9 cellular contexts compared by ENCODE assay signal in genomic region chr9:41073471-41074243, GRCh38. TPM values are rescaled to one million over a fixed set of nuclear protein-coding genes. Genes with fewer than 3 reads are reported as not detected.
DNase-seq lines count a peak whose midpoint lies in the region; ATAC-seq and TF ChIP-seq lines count a peak whose summit lies in the region.
"Not testable (repeated sequence)": the region's sequence is repeated elsewhere in the genome, so short reads cannot be mapped to it uniquely, and the experiment has no call there.
"Had no signal": no experiment of that assay in that cellular context is flagged by ENCODE, and none has a peak within 500 bp of the region (broad histone marks: within the 10 kb centered on the region; RNA-seq: fewer than 3 reads in every experiment).

No MANE protein-coding gene starts in this region.

- H3K27me3 ChIP-seq in IMR-90 (ENCODE audit: control insufficient read depth, insufficient read depth, low read length); vagina: not testable (repeated sequence)
- peaks cover 30% of the 10 kb centered on the region for H3K27me3 ChIP-seq in gastroesophageal sphincter

- H3K27me3 Mint-ChIP-seq in activated T-cell treated with anti-CD3 and anti-CD28 coated beads, Interleukin-2, amount 50 U/mL, for 4 hours (ENCODE audit: low read depth) = peaks cover 37% of the 10 kb centered on the region
- H3K27me3 Mint-ChIP-seq in mesothelial cell of epicardium (ENCODE audit: low read depth) = peaks cover 57% of the 10 kb centered on the region

- not testable (repeated sequence) for H2BK20ac ChIP-seq in IMR-90 (ENCODE audit: low read depth, low read length)

- H3K9ac ChIP-seq in IMR-90 (ENCODE audit: low read depth, low read length) = peak overlapping the region; percentile 72

- H3K9me3 Mint-ChIP-seq in activated T-cell treated with anti-CD3 and anti-CD28 coated beads, Interleukin-2, amount 50 U/mL, for 4 hours; mesothelial cell of epicardium: not testable (repeated sequence)

- not testable (repeated sequence) for TF ChIP-seq CTCF in GM10248 (IDR thresholded peaks at IDR 0.05; ENCODE audit: control extremely low read depth, extremely low read depth, low read depth, missing control alignments); IMR-90 (conservative IDR thresholded peaks at IDR 0.05; ENCODE audit: low read depth, low read length); choroid plexus epithelial cell (conservative IDR thresholded peaks at IDR 0.05; ENCODE audit: low read depth, low read length); gastroesophageal sphincter (IDR thresholded peaks at IDR 0.05); mesothelial cell of epicardium (IDR thresholded peaks at IDR 0.05; ENCODE audit: unreplicated experiment); vagina (IDR thresholded peaks at IDR 0.05)

- H2BK15ac ChIP-seq in IMR-90 (ENCODE audit: low read depth, low read length) = not testable (repeated sequence)

- peak; percentile 1 for ATAC-seq in IMR-90 (ENCODE audit: low read depth)
- peak in 1 of 2 donors; percentile 19 for ATAC-seq in activated T-cell treated with anti-CD3 and anti-CD28 coated beads, Interleukin-2, amount 50 U/mL, for 4 hours
- not testable (repeated sequence) for ATAC-seq in gastroesophageal sphincter
- peak; percentile 13 for ATAC-seq in sciatic nerve

- peak overlapping the region; percentile 12; the same call in 1 of the 2 replicates for H4K5ac ChIP-seq in IMR-90 (ENCODE audit: low read depth, low read length)

- not testable (repeated sequence) for H2BK120ac ChIP-seq in IMR-90 (ENCODE audit: low read depth, low read length)

- not testable (repeated sequence) for H2AK9ac ChIP-seq in IMR-90 (replicated peaks; ENCODE audit: low read depth, low read length, poor library complexity)

- H3K27ac ChIP-seq in IMR-90 (ENCODE audit: insufficient read depth, low read length) (peak overlapping the region; percentile 55), gastroesophageal sphincter (peak overlapping the region in 3 of 4 donors; percentile 66 to 80 (median 73))
- not testable (repeated sequence) for H3K27ac ChIP-seq in vagina

- not testable (repeated sequence) for TF ChIP-seq POLR2A in IMR-90 (IDR thresholded peaks at IDR 0.05; ENCODE audit: low read depth, low read length); gastroesophageal sphincter (IDR thresholded peaks at IDR 0.05); vagina (IDR thresholded peaks at IDR 0.05)

- POLR2A ChIA-PET in GM10248 (lab: Yijun Ruan, JAX); IMR-90 (lab: Charles Lee; ENCODE audit: unreplicated experiment): not testable (repeated sequence)

- intact Hi-C loops in IMR-90 (cut with micrococcal nuclease); sciatic nerve (cut with DNase I); vagina (cut with DNase I): not testable (repeated sequence)

- not testable (repeated sequence) for BruUV-seq in IMR-90 (replicated peaks; lab: Mats Ljungman, UMichigan)

- H2AFZ ChIP-seq in IMR-90 (replicated peaks; ENCODE audit: low read length, poor library complexity) = not testable (repeated sequence)

- peak overlapping the region; percentile 35; the same call in 1 of the 2 replicates for H3K23ac ChIP-seq in IMR-90 (ENCODE audit: low read depth, low read length)

- peak overlapping the region; percentile 56 for H3K4ac ChIP-seq in IMR-90 (ENCODE audit: low read depth, low read length)

- peak overlapping the region; percentile 64 for H3K4me3 ChIP-seq in IMR-90 (ENCODE audit: insufficient read depth, low read depth, low read length)
- peak overlapping the region; percentile 73 for H3K4me3 ChIP-seq in choroid plexus epithelial cell (ENCODE audit: low read depth, low read length)
- H3K4me3 ChIP-seq in gastroesophageal sphincter = peak overlapping the region; percentile 21 to 66
- peak overlapping the region; percentile 53 to 56 for H3K4me3 ChIP-seq in vagina

- H4K8ac ChIP-seq in IMR-90 (ENCODE audit: low read depth in 2 of 2, low read length in 2 of 2) = peak overlapping the region in 1 of 2 experiments; percentile 0; a peak in 2 of 4 replicates

- H3K4me1 ChIP-seq in IMR-90 (ENCODE audit: control insufficient read depth, insufficient read depth, low read length); vagina: not testable (repeated sequence)
- H3K4me1 ChIP-seq in gastroesophageal sphincter = peaks cover 0 to 18% (median 0%) of the 10 kb centered on the region in 3 donors

- not testable (repeated sequence) for TF ChIP-seq EP300 in gastroesophageal sphincter (IDR thresholded peaks at IDR 0.05)

- H3K36me3 Mint-ChIP-seq in activated T-cell treated with anti-CD3 and anti-CD28 coated beads, Interleukin-2, amount 50 U/mL, for 4 hours (ENCODE audit: insufficient read depth); mesothelial cell of epicardium: not testable (repeated sequence)

- DNase-seq in GM10248 (ENCODE audit: extremely low spot score) = peak; percentile 0
- peak; percentile 33 for DNase-seq in IMR-90
- not testable (repeated sequence) for DNase-seq in activated T-cell treated with anti-CD3 and anti-CD28 coated beads, Interleukin-2, amount 50 U/mL, for 4 hours; mesothelial cell of epicardium (ENCODE audit: low spot score in 2 of 2, unreplicated experiment in 2 of 2); vagina (ENCODE audit: extremely low spot score in 2 of 2)
- peak; percentile 38 for DNase-seq in choroid plexus epithelial cell (ENCODE audit: low read depth)
- DNase-seq in sciatic nerve (ENCODE audit: low spot score) = peak; percentile 55

- H3K56ac ChIP-seq in IMR-90 (ENCODE audit: extremely low read depth, insufficient read depth, low read length) = peak overlapping the region; percentile 10; the same call in 1 of the 2 replicates

- not testable (repeated sequence) for H3K27ac Mint-ChIP-seq in mesothelial cell of epicardium

- H3K18ac ChIP-seq in IMR-90 (ENCODE audit: low read depth, low read length) = peak overlapping the region; percentile 42; the same call in 1 of the 2 replicates

- H3K79me1 ChIP-seq in IMR-90 (ENCODE audit: low read depth in 1 of 2, low read length in 2 of 2) = not testable (repeated sequence)

- not testable (repeated sequence) for H4K91ac ChIP-seq in IMR-90 (ENCODE audit: insufficient read depth, low read depth, low read length)

- in situ Hi-C loops in IMR-90 (cut with MboI; ENCODE audit: low sequenced_read_pairs) = not testable (repeated sequence)

- peak overlapping the region; percentile 34 for H3K4me3 Mint-ChIP-seq in activated T-cell treated with anti-CD3 and anti-CD28 coated beads, Interleukin-2, amount 50 U/mL, for 4 hours
- H3K4me3 Mint-ChIP-seq in mesothelial cell of epicardium = peak overlapping the region; percentile 46

- H4K20me1 ChIP-seq in IMR-90 (ENCODE audit: insufficient read depth, low read length) = not testable (repeated sequence)

- H3K36me3 ChIP-seq in IMR-90 (ENCODE audit: control insufficient read depth, insufficient read depth, low read length); gastroesophageal sphincter; vagina: not testable (repeated sequence)

- not testable (repeated sequence) for H3K9me3 ChIP-seq in IMR-90 (ENCODE audit: control insufficient read depth, insufficient read depth, low read length); gastroesophageal sphincter; vagina

- peak overlapping the region; percentile 87 for H2BK5ac ChIP-seq in IMR-90 (ENCODE audit: low read depth, low read length, poor library complexity, severe bottlenecking)

- H3K4me2 ChIP-seq in IMR-90 (ENCODE audit: low read depth, low read length) = peak overlapping the region; percentile 98

- dilution Hi-C loops in IMR-90 (cut with HindIII; ENCODE audit: low sequenced_read_pairs, unreplicated experiment) = not testable (repeated sequence)

- H3K4me1 Mint-ChIP-seq in activated T-cell treated with anti-CD3 and anti-CD28 coated beads, Interleukin-2, amount 50 U/mL, for 4 hours (ENCODE audit: low read depth); mesothelial cell of epicardium: not testable (repeated sequence)

- 28% methylated on average over 11 of the region's 39 CpGs; no CpG with 5 or more reads in 1 of the 2 experiments for WGBS in IMR-90 (ENCODE audit: extremely low coverage in 2 of 2, insufficient read length in 1 of 2), 2 experiments
- 16 to 24% methylated on average over 25 to 29 of the region's 39 CpGs for WGBS in gastroesophageal sphincter (ENCODE audit: low coverage in 1 of 2), 2 donors

- TF ChIP-seq RAD21 in IMR-90 (IDR thresholded peaks at IDR 0.05; ENCODE audit: low read length) = not testable (repeated sequence)

- CTCF ChIA-PET in GM10248 (lab: Yijun Ruan, JAX); IMR-90 (lab: Yijun Ruan, JAX): not testable (repeated sequence)

- peak overlapping the region; percentile 35; the same call in 1 of the 2 replicates for H2AK5ac ChIP-seq in IMR-90 (ENCODE audit: low read depth, low read length)

- not testable (repeated sequence) for H3K9me1 ChIP-seq in IMR-90 (ENCODE audit: insufficient read depth, low read length)

- peak overlapping the region; percentile 15; the same call in 1 of the 2 replicates for H3K14ac ChIP-seq in IMR-90 (replicated peaks; ENCODE audit: low read depth, low read length)

RNA-seq across cellular contexts. Expression of gene FOXD4L6, which starts 54.8 kb away (rescaled TPM):
- total RNA-seq in IMR-90 (2012; rRNA removed) (not detected in 2 replicates), gastroesophageal sphincter (not detected), mesothelial cell of epicardium (0.53 TPM in 1 of 3 replicates, not detected in the others), sciatic nerve (not detected), vagina (not detected)
- not detected in 2 replicates for polyA plus RNA-seq in IMR-90 (2012; rRNA removed)
- not detected in 2 replicates for polyA plus RNA-seq in IMR-90 (2012; cell fraction: cytosol; rRNA removed)
- polyA plus RNA-seq in IMR-90 (2012; cell fraction: nucleus; rRNA removed; ENCODE audit: low replicate concordance) = 0.12 TPM in 1 of 2 replicates, not detected in the other
- total RNA-seq in activated T-cell treated with anti-CD3 and anti-CD28 coated beads, Interleukin-2, amount 50 U/mL, for 4 hours = not detected
- total RNA-seq: thyroid gland had no signal
